ENCODE assay signal across 8 cellular contexts in the genomic region with DNA sequence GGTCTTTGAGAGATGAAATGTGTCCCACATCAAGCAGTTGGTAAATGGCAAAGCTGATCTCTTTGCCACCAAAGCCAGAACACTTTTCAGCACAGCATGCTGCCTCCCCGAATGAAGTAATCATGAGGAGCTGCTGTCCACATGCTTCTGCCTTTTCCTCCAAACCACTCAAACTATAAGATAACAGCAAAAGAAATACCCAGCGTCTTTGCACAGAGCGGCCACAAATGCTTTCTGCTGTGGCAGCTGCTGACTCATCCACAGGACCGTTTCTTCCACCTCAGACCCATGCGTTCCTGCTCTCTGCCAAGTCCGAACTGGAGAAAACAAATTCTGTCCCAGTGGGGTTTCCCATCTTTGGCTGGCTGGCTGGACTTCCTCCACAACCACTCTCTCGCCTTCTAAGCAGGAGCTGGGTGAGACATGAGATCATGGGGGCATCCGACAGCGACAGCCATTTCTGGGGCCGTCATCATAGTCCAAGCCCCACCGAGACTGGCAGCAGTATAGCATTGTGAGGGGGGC. TPM values are rescaled to one million over a fixed set of nuclear protein-coding genes. Genes with fewer than 3 reads are reported as not detected.
DNase-seq lines count a peak whose midpoint lies in the region; ATAC-seq and TF ChIP-seq lines count a peak whose summit lies in the region.

No MANE protein-coding gene starts in this region.

- H2BK120ac ChIP-seq in mesenchymal stem cell (ENCODE audit: low read depth, low read length): no peak overlapping the region

- no peak overlapping the region for H3K14ac ChIP-seq in mesenchymal stem cell (ENCODE audit: low read length in 2 of 2)

- in situ Hi-C loops in astrocyte of the cerebellum (cut with HindIII; ENCODE audit: low sequenced_read_pairs): no loop called here

- intact Hi-C loops in activated naive CD4-positive, alpha-beta T cell treated with anti-CD3 and anti-CD28 coated beads for 36 hours (cut with micrococcal nuclease): loop anchor here (1.0 kb wide), 2 partner anchors 173 to 180 kb away; no protein-coding TSS in a partner anchor
- intact Hi-C loops in Calu3 (cut with micrococcal nuclease; ENCODE audit: unreplicated experiment): loop anchor here (1.0 kb wide), 1 partner anchor 180 kb away; no protein-coding TSS in a partner anchor

- no peaks in the 10 kb centered on the region for H3K36me3 ChIP-seq in mesenchymal stem cell (ENCODE audit: control insufficient read depth in 1 of 2, insufficient read depth in 2 of 2, low read depth in 1 of 2, low read length in 2 of 2)

- no peaks in the 10 kb centered on the region for H3K36me3 Mint-ChIP-seq in activated naive CD4-positive, alpha-beta T cell treated with anti-CD3 and anti-CD28 coated beads for 36 hours (ENCODE audit: low read depth)
- H3K36me3 Mint-ChIP-seq in Calu3 (ENCODE audit: insufficient read depth, unreplicated experiment): no peaks in the 10 kb centered on the region

- H3K27me3 ChIP-seq in mesenchymal stem cell (ENCODE audit: control insufficient read depth in 1 of 2, insufficient read depth in 1 of 2, low read length in 2 of 2): peaks cover 3 to 25% of the 10 kb centered on the region in 2 experiments

- WGBS in mesenchymal stem cell: 78% methylated on average over 10 of the region's 11 CpGs

- H2AFZ ChIP-seq in mesenchymal stem cell (ENCODE audit: low read depth, low read length): no peak overlapping the region

- no peak overlapping the region for H4K91ac ChIP-seq in mesenchymal stem cell (ENCODE audit: low read length)

- no peak overlapping the region for H3K27ac Mint-ChIP-seq in activated naive CD4-positive, alpha-beta T cell treated with anti-CD3 and anti-CD28 coated beads for 36 hours
- no peak overlapping the region for H3K27ac Mint-ChIP-seq in Calu3 (ENCODE audit: unreplicated experiment)

- H3K27ac ChIP-seq in C4-2B: no peak overlapping the region
- no peak overlapping the region for H3K27ac ChIP-seq in mesenchymal stem cell (ENCODE audit: low read length, poor library complexity, severe bottlenecking)

- H2BK15ac ChIP-seq in mesenchymal stem cell (ENCODE audit: low read depth, poor library complexity, severe bottlenecking): no peak overlapping the region

- peak; percentile 94 for DNase-seq in astrocyte of the cerebellum (ENCODE audit: low read depth)
- peak; percentile 6 for DNase-seq in mesenchymal stem cell
- DNase-seq in DMS79 (lab: John Stamatoyannopoulos, UW): no peak
- DNase-seq in activated naive CD4-positive, alpha-beta T cell treated with anti-CD3 and anti-CD28 coated beads for 36 hours: no peak
- no peak for DNase-seq in Calu3

- H3K4me3 Mint-ChIP-seq in activated naive CD4-positive, alpha-beta T cell treated with anti-CD3 and anti-CD28 coated beads for 36 hours: no peak overlapping the region
- no peak overlapping the region for H3K4me3 Mint-ChIP-seq in Calu3 (ENCODE audit: low read depth, unreplicated experiment)

- TF ChIP-seq CTCF in C4-2B (conservative IDR thresholded peaks at IDR 0.05) (peak; percentile 35), astrocyte of the cerebellum (IDR thresholded peaks at IDR 0.05; ENCODE audit: low read depth, low read length, missing control alignments) (no peak), Calu3 (IDR thresholded peaks at IDR 0.05; ENCODE audit: unreplicated experiment) (no peak)

- H3K9ac ChIP-seq in mesenchymal stem cell (ENCODE audit: low read length): peak overlapping the region; percentile 65

- no peaks in the 10 kb centered on the region for H3K9me3 ChIP-seq in mesenchymal stem cell (ENCODE audit: control insufficient read depth, low read length)

- ATAC-seq in HG03439 (IDR thresholded peaks at IDR 0.05; ENCODE audit: unreplicated experiment): peak; percentile 19
- ATAC-seq in HG03432 (IDR thresholded peaks at IDR 0.05; ENCODE audit: unreplicated experiment): no peak

- BruUV-seq in Calu3 (replicated peaks; lab: Mats Ljungman, UMichigan): no TSS peak

- H3K18ac ChIP-seq in mesenchymal stem cell (ENCODE audit: low read depth in 1 of 2, low read length in 2 of 2): no peak overlapping the region

- H3K4me3 ChIP-seq in astrocyte of the cerebellum (ENCODE audit: low read depth, low read length) (no peak overlapping the region), mesenchymal stem cell (ENCODE audit: insufficient read depth in 1 of 2, low read depth in 1 of 2, low read length in 2 of 2) (peak overlapping the region in 1 of 2 experiments; percentile 62)

- H2BK5ac ChIP-seq in mesenchymal stem cell (ENCODE audit: low read depth, low read length, poor library complexity, severe bottlenecking): no peak overlapping the region

- H3K4me2 ChIP-seq in mesenchymal stem cell (ENCODE audit: low read length, poor library complexity, severe bottlenecking): no peak overlapping the region

- no peaks in the 10 kb centered on the region for H3K4me1 ChIP-seq in mesenchymal stem cell (ENCODE audit: control insufficient read depth, insufficient read depth, low read depth, low read length)

- CTCF ChIA-PET in activated naive CD4-positive, alpha-beta T cell treated with anti-CD3 and anti-CD28 coated beads for 36 hours (lab: Charles Lee): interaction anchor here (0.6 to 11.8 kb wide), 31 partner anchors 15 to 1162 kb away, joined by 3 to 285 read pairs (median 3); a partner anchor contains a TSS
- CTCF ChIA-PET in Calu3 (lab: Charles Lee): interaction anchor here (1.5 to 1.8 kb wide), 4 partner anchors 167 to 201 kb away, joined by 3 to 20 read pairs (median 15); no protein-coding TSS in a partner anchor

- H3K4me1 Mint-ChIP-seq in activated naive CD4-positive, alpha-beta T cell treated with anti-CD3 and anti-CD28 coated beads for 36 hours (ENCODE audit: low read depth): peaks cover 3% of the 10 kb centered on the region
- no peaks in the 10 kb centered on the region for H3K4me1 Mint-ChIP-seq in Calu3 (ENCODE audit: low read depth, unreplicated experiment)

- peaks cover 27% of the 10 kb centered on the region for H3K27me3 Mint-ChIP-seq in activated naive CD4-positive, alpha-beta T cell treated with anti-CD3 and anti-CD28 coated beads for 36 hours (ENCODE audit: low read depth)
- H3K27me3 Mint-ChIP-seq in Calu3 (ENCODE audit: unreplicated experiment): peaks cover 90% of the 10 kb centered on the region

- H2BK12ac ChIP-seq in mesenchymal stem cell (ENCODE audit: low read length in 2 of 2): no peak overlapping the region

- no peaks in the 10 kb centered on the region for H3K79me1 ChIP-seq in mesenchymal stem cell (replicated peaks; ENCODE audit: low read length, poor library complexity, severe bottlenecking)

- H4K8ac ChIP-seq in mesenchymal stem cell (ENCODE audit: low read length): no peak overlapping the region

- no peak overlapping the region for H3K23ac ChIP-seq in mesenchymal stem cell (ENCODE audit: low read length in 2 of 2)

- H3K4ac ChIP-seq in mesenchymal stem cell (ENCODE audit: low read depth in 1 of 2, low read length in 2 of 2): no peak overlapping the region

- no peaks in the 10 kb centered on the region for H3K9me3 Mint-ChIP-seq in activated naive CD4-positive, alpha-beta T cell treated with anti-CD3 and anti-CD28 coated beads for 36 hours
- no peaks in the 10 kb centered on the region for H3K9me3 Mint-ChIP-seq in Calu3 (ENCODE audit: low read depth, unreplicated experiment)

- no peak overlapping the region for H2AK5ac ChIP-seq in mesenchymal stem cell (ENCODE audit: low read length, severe bottlenecking)

RNA-seq across cellular contexts. Expression of a gene that starts 27.1 kb away (rescaled TPM):
- polyA plus RNA-seq in mesenchymal stem cell (2013, experiment 1 of 2): 1.2 TPM
- polyA plus RNA-seq in mesenchymal stem cell (2013, experiment 2 of 2): 1.3 TPM
- total RNA-seq in activated naive CD4-positive, alpha-beta T cell treated with anti-CD3 and anti-CD28 coated beads for 36 hours: 1 to 10 TPM; 1.8 to 2.6 TPM
- 71.6 and 73.5 TPM in 2 replicates for total RNA-seq in Calu3 (2022)

RNA-seq across cellular contexts. Expression of a gene that starts 45.7 kb away (rescaled TPM):
- not detected for polyA plus RNA-seq in mesenchymal stem cell (2013, experiment 1 of 2)
- polyA plus RNA-seq in mesenchymal stem cell (2013, experiment 2 of 2): not detected
- 1 to 10 TPM; 4.6 to 5.5 TPM for total RNA-seq in activated naive CD4-positive, alpha-beta T cell treated with anti-CD3 and anti-CD28 coated beads for 36 hours
- total RNA-seq in Calu3 (2022): not detected in 2 replicates

RNA-seq across cellular contexts. Expression of a gene that starts 47.2 kb away (rescaled TPM):
- polyA plus RNA-seq in mesenchymal stem cell (2013, experiment 1 of 2): 0.76 TPM
- 0.97 TPM for polyA plus RNA-seq in mesenchymal stem cell (2013, experiment 2 of 2)
- 1 to 10 TPM; 1.9 to 2.0 TPM for total RNA-seq in activated naive CD4-positive, alpha-beta T cell treated with anti-CD3 and anti-CD28 coated beads for 36 hours
- not detected in 2 replicates for total RNA-seq in Calu3 (2022)

RNA-seq across cellular contexts. Expression of a gene that starts 59.4 kb away (rescaled TPM):
- polyA plus RNA-seq in mesenchymal stem cell (2013, experiment 1 of 2): not detected
- not detected for polyA plus RNA-seq in mesenchymal stem cell (2013, experiment 2 of 2)
- total RNA-seq in activated naive CD4-positive, alpha-beta T cell treated with anti-CD3 and anti-CD28 coated beads for 36 hours: 1 to 10 TPM; 8.3 TPM
- not detected in 2 replicates for total RNA-seq in Calu3 (2022)

Comparison
In these comparisons a context has a peak if more than half of its experiments do, and no peak if none do; other contexts are left out.
1. DNase-seq: peak in astrocyte of the cerebellum (single experiment) and mesenchymal stem cell (single experiment); none in DMS79 (single experiment), activated naive CD4-positive, alpha-beta T cell treated with anti-CD3 and anti-CD28 coated beads for 36 hours (single experiment) and Calu3 (single experiment).
2. RNA of a gene that starts 27.1 kb away (total RNA-seq): 71.6 to 73.5 TPM in Calu3; 1.8 to 2.6 TPM in activated naive CD4-positive, alpha-beta T cell treated with anti-CD3 and anti-CD28 coated beads for 36 hours; every median in the first group is over 10 times any median in the second.